35 cellular contexts compared by ENCODE assay signal in genomic region chr19:44596428-44597130, GRCh38. TPM values are rescaled to one million over a fixed set of nuclear protein-coding genes. Genes with fewer than 3 reads are reported as not detected.
A peak's percentile ranks its signal among the peaks of the same experiment; 100 is the strongest.
DNase-seq lines count a peak whose midpoint lies in the region; ATAC-seq, FAIRE-seq and TF ChIP-seq lines count a peak whose summit lies in the region.
"Had no signal": no experiment of that assay in that cellular context is flagged by ENCODE, and none has a peak within 500 bp of the region (broad histone marks: within the 10 kb centered on the region; RNA-seq: fewer than 3 reads in every experiment).

No MANE protein-coding gene starts in this region.

- peaks cover 46% of the 10 kb centered on the region for H3K4me1 ChIP-seq in A549
- H3K4me1 ChIP-seq in IMR-90 (ENCODE audit: control insufficient read depth, insufficient read depth, low read length), result peaks cover 5% of the 10 kb centered on the region
- peaks cover 6% of the 10 kb centered on the region for H3K4me1 ChIP-seq in colonic mucosa
- peaks cover 0 to 6% (median 0%) of the 10 kb centered on the region in 4 donors for H3K4me1 ChIP-seq in right lobe of liver
- H3K4me1 ChIP-seq: testis, vagina had no signal

- no peaks in the 10 kb centered on the region for H3K36me3 ChIP-seq in IMR-90 (ENCODE audit: control insufficient read depth, insufficient read depth, low read length)
- no peaks in the 10 kb centered on the region for H3K36me3 ChIP-seq in colonic mucosa
- H3K36me3 ChIP-seq in right lobe of liver, result no peaks in the 10 kb centered on the region
- H3K36me3 ChIP-seq: heart left ventricle, vagina had no signal

- WGBS in A549 (ENCODE audit: missing lambda C conversion rate), result 30% methylated on average over 9 of the region's 10 CpGs
- WGBS in IMR-90 (ENCODE audit: extremely low coverage in 2 of 2, insufficient read length in 1 of 2), 2 experiments, result 92% methylated on average over 4 of the region's 10 CpGs; no CpG with 5 or more reads in 1 of the 2 experiments
- WGBS in right lobe of liver (ENCODE audit: insufficient coverage, low coverage, low lambda C conversion rate, missing lambda C conversion rate), result 31% methylated on average over 9 of the region's 10 CpGs

- H3K9me1 ChIP-seq in IMR-90 (ENCODE audit: insufficient read depth, low read length), result 0 out of 2 replicates have a peak, but pooled peaks cover 2% of the 10 kb centered on the region

- peak overlapping the region; percentile 68 for H2BK120ac ChIP-seq in IMR-90 (ENCODE audit: low read depth, low read length)

- H4K5ac ChIP-seq in IMR-90 (ENCODE audit: low read depth, low read length), result no peak overlapping the region

- no peak for TF ChIP-seq CTCF in A549 (IDR thresholded peaks at IDR 0.05)
- TF ChIP-seq CTCF in IMR-90 (conservative IDR thresholded peaks at IDR 0.05; ENCODE audit: low read depth, low read length), result no peak
- TF ChIP-seq CTCF in colonic mucosa (IDR thresholded peaks at IDR 0.05), result no peak
- TF ChIP-seq CTCF in right lobe of liver (IDR thresholded peaks at IDR 0.05), result no peak

- H3K9me3 ChIP-seq in A549 (peaks cover 7% of the 10 kb centered on the region; the same call in 2 of the 3 replicates), IMR-90 (ENCODE audit: control insufficient read depth, insufficient read depth, low read length) (peaks cover 6% of the 10 kb centered on the region), colonic mucosa (no peaks in the 10 kb centered on the region), right lobe of liver (no peaks in the 10 kb centered on the region)
- H3K9me3 ChIP-seq: testis, vagina had no signal

- H3K18ac ChIP-seq in IMR-90 (ENCODE audit: low read depth, low read length), result no peak overlapping the region

- peak overlapping the region; percentile 76 for H3K4ac ChIP-seq in IMR-90 (ENCODE audit: low read depth, low read length)

- DNase-seq in A549 (ENCODE audit: low read depth in 1 of 2, low spot score in 1 of 2) (peak; percentile 68 to 72), IMR-90 (no peak), colonic mucosa (peak; percentile 75), right lobe of liver (peak in 1 of 3 donors; percentile 43), activated T-cell treated with anti-CD3 and anti-CD28 coated beads for 4 hours (no peak), NCI-H187 treated with DMSO at 0.1 percent for 48 hours (lab: John Stamatoyannopoulos, UW) (no peak)
- no peak for DNase-seq in stimulated activated CD8-positive, alpha-beta memory T cell treated with anti-CD3 and anti-CD28 coated beads, Interleukin-4, amount 100 ng/mL, for 48 hours
- DNase-seq in stimulated activated CD4-positive, alpha-beta T cell treated with anti-CD3 and anti-CD28 coated beads, Interleukin-4, amount 100 ng/mL, for 4 hours, result no peak
- DNase-seq: activated CD4-positive, alpha-beta T cell treated with anti-CD3 and anti-CD28 coated beads, Interleukin-2, amount 10 ng/mL, durations not matched to agents 24 days and 14 days; activated CD8-positive, alpha-beta memory T cell treated with anti-CD3 and anti-CD28 coated beads for 24 hours; activated effector memory CD4-positive, alpha-beta T cell treated with Interleukin-2 at 50 U/mL for 16 hours; activated T-cell treated with anti-CD3 and anti-CD28 coated beads, Interleukin-2, amount 50 U/mL, for 1 hour; CD4-positive, CD25-positive, alpha-beta regulatory T cell; heart left ventricle; KBM-7; NCI-H1092 treated with DMSO at 0.1 percent for 48 hours; NCI-H1694 treated with DMSO at 0.1 percent for 48 hours; NCI-H2171 treated with DMSO at 0.1 percent for 48 hours; NCI-H510A treated with DMSO at 0.1 percent for 48 hours; nephron progenitor cell; NK-92 treated with Interleukin-12 subunit alpha and Interleukin-12 subunit beta, amount 100 ng/mL, for 24 hours; PC-9; SHP77; stimulated activated naive CD4-positive, alpha-beta T cell treated with Interleukin-2 at 50 U/mL for 16 hours; testis had no signal

- H3K79me1 ChIP-seq in IMR-90 (ENCODE audit: low read depth in 1 of 2, low read length in 2 of 2), result no peaks in the 10 kb centered on the region

- H3K27me3 ChIP-seq in IMR-90 (ENCODE audit: control insufficient read depth, insufficient read depth, low read length) (no peaks in the 10 kb centered on the region), colonic mucosa (no peaks in the 10 kb centered on the region), right lobe of liver (no peaks in the 10 kb centered on the region)
- H3K27me3 ChIP-seq: testis, vagina had no signal

- ATAC-seq in A549, result peak; percentile 72 to 83
- ATAC-seq in IMR-90 (ENCODE audit: low read depth), result no peak
- ATAC-seq in right lobe of liver, result peak; percentile 75 to 87 (median 82)
- ATAC-seq: activated naive CD4-positive, alpha-beta T cell treated with anti-CD3 and anti-CD28 coated beads, Interleukin-2, amount 50 U/mL, for 72 hours; esophagus mucosa; heart left ventricle had no signal

- no peak overlapping the region for H2AFZ ChIP-seq in IMR-90 (replicated peaks; ENCODE audit: low read length, poor library complexity)
- H2AFZ ChIP-seq: PC-9 had no signal

- no peak overlapping the region for H3K4me3 ChIP-seq in A549
- H3K4me3 ChIP-seq in IMR-90 (ENCODE audit: insufficient read depth, low read depth, low read length), result no peak overlapping the region
- no peak overlapping the region for H3K4me3 ChIP-seq in colonic mucosa
- no peak overlapping the region for H3K4me3 ChIP-seq in right lobe of liver
- H3K4me3 ChIP-seq: heart left ventricle, lung, PC-9, testis, vagina had no signal

- TF ChIP-seq EP300 in A549 (IDR thresholded peaks at IDR 0.05), result no peak

- CTCF ChIA-PET in A549 (lab: Yijun Ruan, JAX), result interaction anchor here (0.9 to 9.0 kb wide), 11 partner anchors 6 to 127 kb away, joined by 3 to 58 read pairs (median 5); partner anchors contain the start of gene PVR
- CTCF ChIA-PET in IMR-90 (lab: Yijun Ruan, JAX), result no interaction called here

- dilution Hi-C loops in IMR-90 (cut with HindIII; ENCODE audit: low sequenced_read_pairs, unreplicated experiment), result no loop called here

- POLR2A ChIA-PET in A549 (lab: Yijun Ruan, JAX), result interaction anchor here (0.8 kb wide), 1 partner anchor 29 kb away, joined by 3 read pairs; no protein-coding TSS in a partner anchor
- POLR2A ChIA-PET in IMR-90 (lab: Charles Lee; ENCODE audit: unreplicated experiment), result no interaction called here

- 0 out of 5 replicates have a peak, but pooled peaks of 1 of the 2 experiments have one; percentile 12 for TF ChIP-seq RAD21 in A549 (conservative IDR thresholded peaks at IDR 0.05 in 1 of 2, IDR thresholded peaks at IDR 0.05 in 1 of 2)
- no peak for TF ChIP-seq RAD21 in IMR-90 (IDR thresholded peaks at IDR 0.05; ENCODE audit: low read length)

- H2BK20ac ChIP-seq in IMR-90 (ENCODE audit: low read depth, low read length), result peak overlapping the region; percentile 56; the same call in 1 of the 2 replicates

- peak overlapping the region; percentile 59 for H3K4me2 ChIP-seq in A549
- no peak overlapping the region for H3K4me2 ChIP-seq in IMR-90 (ENCODE audit: low read depth, low read length)
- H3K4me2 ChIP-seq: PC-9 had no signal

- intact Hi-C loops in IMR-90 (cut with micrococcal nuclease), result no loop called here
- intact Hi-C loops in colonic mucosa (cut with DNase I), result no loop called here
- intact Hi-C loops in right lobe of liver (cut with DNase I), result no loop called here

- FAIRE-seq in A549 (lab: Jason Lieb, UNC), result no peak
- FAIRE-seq: bronchial epithelial cell had no signal

- no TSS peak for BruUV-seq in IMR-90 (replicated peaks; lab: Mats Ljungman, UMichigan)

- in situ Hi-C loops in IMR-90 (cut with MboI; ENCODE audit: low sequenced_read_pairs), result no loop called here

- peak overlapping the region; percentile 86; the same call in 2 of the 3 replicates for H2BK15ac ChIP-seq in IMR-90 (ENCODE audit: low read depth, low read length)

- no peak overlapping the region for H2AK9ac ChIP-seq in IMR-90 (replicated peaks; ENCODE audit: low read depth, low read length, poor library complexity)

- H3K56ac ChIP-seq in IMR-90 (ENCODE audit: extremely low read depth, insufficient read depth, low read length), result no peak overlapping the region

- TF ChIP-seq POLR2A in A549 (IDR thresholded peaks at IDR 0.05; ENCODE audit: low read length) (no peak), IMR-90 (IDR thresholded peaks at IDR 0.05; ENCODE audit: low read depth, low read length) (no peak), right lobe of liver (IDR thresholded peaks at IDR 0.05) (no peak)

- peak overlapping the region; percentile 0; the same call in 1 of the 2 replicates for H3K14ac ChIP-seq in IMR-90 (replicated peaks; ENCODE audit: low read depth, low read length)

- no peak overlapping the region for H3K23ac ChIP-seq in IMR-90 (ENCODE audit: low read depth, low read length)

- H2AK5ac ChIP-seq in IMR-90 (ENCODE audit: low read depth, low read length), result peak overlapping the region; percentile 84

- no peak overlapping the region for H4K8ac ChIP-seq in IMR-90 (ENCODE audit: low read depth in 2 of 2, low read length in 2 of 2)

- H3K27ac ChIP-seq in A549, result peak overlapping the region; percentile 67 to 79
- H3K27ac ChIP-seq in IMR-90 (ENCODE audit: insufficient read depth, low read length), result no peak overlapping the region
- H3K27ac ChIP-seq in colonic mucosa, result no peak overlapping the region
- no peak overlapping the region for H3K27ac ChIP-seq in right lobe of liver
- H3K27ac ChIP-seq: heart left ventricle, PC-9, testis, vagina had no signal

- H2BK5ac ChIP-seq in IMR-90 (ENCODE audit: low read depth, low read length, poor library complexity, severe bottlenecking), result no peak overlapping the region

- H4K91ac ChIP-seq in IMR-90 (ENCODE audit: insufficient read depth, low read depth, low read length), result peak overlapping the region; percentile 46

- H4K20me1 ChIP-seq in IMR-90 (ENCODE audit: insufficient read depth, low read length), result no peaks in the 10 kb centered on the region

- H3K9ac ChIP-seq in IMR-90 (ENCODE audit: low read depth, low read length) (no peak overlapping the region), colonic mucosa (ENCODE audit: low read depth in 2 of 2, low read length in 2 of 2) (no peak overlapping the region)

RNA-seq across cellular contexts. Expression of gene IGSF23, which starts 16.8 kb away (rescaled TPM):
- 0.14 and 0.29 TPM in 2 replicates for polyA plus RNA-seq in A549 (2011; rRNA removed)
- 0.29 TPM in 2 replicates for polyA plus RNA-seq in A549 (2012; cell fraction: cytosol; rRNA removed)
- polyA plus RNA-seq in A549 (2012; cell fraction: nucleus; rRNA removed), result 0.18 and 0.20 TPM in 2 replicates
- 0.35 to 0.45 TPM (median 0.42 TPM) in 3 replicates for polyA plus RNA-seq in A549 (2017; fragmentation: RNase III; extraction: RNeasy Plus Mini Kit Qiagen cat#74134 plus additional on column Dnase treatment)
- not detected in 2 replicates for polyA minus RNA-seq in A549 (2011; rRNA and poly(A)+ RNA removed)
- total RNA-seq in IMR-90 (2012; rRNA removed), result under 0.01 TPM in 1 of 2 replicates, not detected in the other
- polyA plus RNA-seq in IMR-90 (2012; rRNA removed), result 0.26 and 0.27 TPM in 2 replicates
- 0.15 and 0.22 TPM in 2 replicates for polyA plus RNA-seq in IMR-90 (2012; cell fraction: cytosol; rRNA removed)
- 0.14 TPM in 1 of 2 replicates, not detected in the other for polyA plus RNA-seq in IMR-90 (2012; cell fraction: nucleus; rRNA removed; ENCODE audit: low replicate concordance)
- not detected for total RNA-seq in colonic mucosa
- 10 to 100 TPM in 3 of 6 experiments, 1 to 10 TPM in 3; 4.4 to 15.2 (median 9.0) TPM for total RNA-seq in right lobe of liver
- total RNA-seq: A172; activated CD4-positive, alpha-beta T cell treated with anti-CD3 and anti-CD28 coated beads, Interleukin-2, amount 10 ng/mL, durations not matched to agents 24 days and 14 days; activated naive CD4-positive, alpha-beta T cell treated with anti-CD3 and anti-CD28 coated beads, Interleukin-2, amount 50 U/mL, for 72 hours; bronchial epithelial cell; CD4-positive, CD25-positive, alpha-beta regulatory T cell; esophagus mucosa; lung; MCF 10A; mononuclear cell; osteoblast; PC-9; skeletal muscle tissue; vagina had no signal
- polyA plus RNA-seq: CD4-positive, CD25-positive, alpha-beta regulatory T cell; lung had no signal

RNA-seq across cellular contexts. Expression of gene PVR, which starts 47.1 kb away (rescaled TPM):
- polyA plus RNA-seq in A549 (2011; rRNA removed) (108 and 110 TPM in 2 replicates), A549 (2017; fragmentation: RNase III; extraction: RNeasy Plus Mini Kit Qiagen cat#74134 plus additional on column Dnase treatment) (86.2 to 98.1 TPM (median 90.3 TPM) in 3 replicates), IMR-90 (2012; rRNA removed) (117 and 122 TPM in 2 replicates)
- polyA plus RNA-seq in A549 (2012; cell fraction: cytosol; rRNA removed), result 103 and 142 TPM in 2 replicates
- 163 and 226 TPM in 2 replicates for polyA plus RNA-seq in A549 (2012; cell fraction: nucleus; rRNA removed)
- 145 and 164 TPM in 2 replicates for polyA minus RNA-seq in A549 (2011; rRNA and poly(A)+ RNA removed)
- total RNA-seq in IMR-90 (2012; rRNA removed) (93.0 and 106 TPM in 2 replicates), colonic mucosa (10 to 100 TPM; 44.7 to 54.6 TPM), right lobe of liver (10 to 100 TPM; 26.6 to 66.6 (median 55.5) TPM)
- 62.8 and 141 TPM in 2 replicates for polyA plus RNA-seq in IMR-90 (2012; cell fraction: cytosol; rRNA removed)
- 130 and 154 TPM in 2 replicates for polyA plus RNA-seq in IMR-90 (2012; cell fraction: nucleus; rRNA removed; ENCODE audit: low replicate concordance)

Comparison
In these comparisons a context has a peak if more than half of its experiments do, and no peak if none do; other contexts are left out.
1. DNase-seq: peak in A549 (2 of 2) and colonic mucosa (single experiment); none in IMR-90 (single experiment), stimulated activated CD8-positive, alpha-beta memory T cell treated with anti-CD3 and anti-CD28 coated beads, Interleukin-4, amount 100 ng/mL, for 48 hours (single experiment), stimulated activated CD4-positive, alpha-beta T cell treated with anti-CD3 and anti-CD28 coated beads, Interleukin-4, amount 100 ng/mL, for 4 hours (0 of 2), activated T-cell treated with anti-CD3 and anti-CD28 coated beads for 4 hours (single experiment) and NCI-H187 treated with DMSO at 0.1 percent for 48 hours (single experiment).
2. H3K27ac ChIP-seq: peak in A549 (2 of 2); none in IMR-90 (single experiment), colonic mucosa (single experiment) and right lobe of liver (0 of 3).